Comparison of ENCODE assay signal across 1 cellular context in the genomic region with DNA sequence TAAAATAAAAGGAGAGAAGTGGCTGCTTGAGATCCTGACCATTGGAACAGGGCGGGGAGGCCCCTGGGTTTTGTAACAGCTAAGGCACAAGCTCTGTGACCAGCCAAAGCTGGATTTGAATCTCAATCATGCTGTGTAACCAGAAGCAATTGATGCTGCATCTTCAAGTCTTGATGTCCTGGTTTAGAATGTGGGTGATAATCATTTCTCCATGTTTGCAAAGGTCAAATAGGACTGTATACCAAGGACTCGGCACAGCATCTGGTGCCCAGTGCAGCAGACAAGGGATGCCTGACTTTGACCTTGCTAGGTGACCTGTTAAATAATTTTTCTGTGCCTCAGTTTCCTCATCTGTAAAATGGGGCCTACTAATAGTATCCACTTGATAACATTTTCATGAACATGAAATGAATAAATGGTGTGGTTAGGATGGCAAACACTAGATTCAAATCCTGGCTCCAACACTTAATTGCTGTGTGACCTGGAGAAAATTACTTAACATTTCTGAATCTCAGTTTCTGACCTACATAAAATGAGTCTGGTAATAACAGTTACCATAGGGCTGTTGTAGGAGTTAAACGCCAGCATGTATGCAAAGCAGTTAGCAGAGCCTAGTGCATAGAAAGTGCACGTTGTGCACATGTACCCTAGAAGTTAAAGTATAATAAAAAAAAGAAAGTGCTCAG.
A peak's percentile ranks its signal among the peaks of the same experiment; 100 is the strongest.
TF ChIP-seq lines count a peak whose summit lies in the region.

No MANE protein-coding gene starts in this region.

TF ChIP-seq in HepG2, 621 proteins besides CTCF, POLR2A, EP300 and RAD21 (continues in another document):
- TF ChIP-seq ZNF558 (CRISPR knock-in tag; IDR thresholded peaks at IDR 0.05; ENCODE audit: borderline replicate concordance), result no peak
- TF ChIP-seq ZBTB38 (CRISPR knock-in tag; IDR thresholded peaks at IDR 0.05), result no peak
- TF ChIP-seq PPARG (CRISPR knock-in tag; conservative IDR thresholded peaks at IDR 0.05), result 0 out of 2 replicates have a peak, but pooled peaks have one; percentile 15
- TF ChIP-seq MIER3 (CRISPR knock-in tag; IDR thresholded peaks at IDR 0.05; ENCODE audit: borderline replicate concordance), result 0 out of 2 replicates have a peak, but pooled peaks have one; percentile 33
- TF ChIP-seq ZNF337 (CRISPR knock-in tag; IDR thresholded peaks at IDR 0.05; ENCODE audit: borderline replicate concordance, low read depth), result no peak
- TF ChIP-seq ZNF550 (CRISPR knock-in tag; IDR thresholded peaks at IDR 0.05; ENCODE audit: borderline replicate concordance), result no peak
- TF ChIP-seq, protein P1, sequence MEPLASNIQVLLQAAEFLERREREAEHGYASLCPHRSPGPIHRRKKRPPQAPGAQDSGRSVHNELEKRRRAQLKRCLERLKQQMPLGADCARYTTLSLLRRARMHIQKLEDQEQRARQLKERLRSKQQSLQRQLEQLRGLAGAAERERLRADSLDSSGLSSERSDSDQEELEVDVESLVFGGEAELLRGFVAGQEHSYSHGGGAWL (CRISPR knock-in tag; IDR thresholded peaks at IDR 0.05), result no peak
- TF ChIP-seq U2AF1 (optimal IDR thresholded peaks at IDR 0.05; ENCODE audit: low read depth, low read length), result no peak
- TF ChIP-seq, protein P2, sequence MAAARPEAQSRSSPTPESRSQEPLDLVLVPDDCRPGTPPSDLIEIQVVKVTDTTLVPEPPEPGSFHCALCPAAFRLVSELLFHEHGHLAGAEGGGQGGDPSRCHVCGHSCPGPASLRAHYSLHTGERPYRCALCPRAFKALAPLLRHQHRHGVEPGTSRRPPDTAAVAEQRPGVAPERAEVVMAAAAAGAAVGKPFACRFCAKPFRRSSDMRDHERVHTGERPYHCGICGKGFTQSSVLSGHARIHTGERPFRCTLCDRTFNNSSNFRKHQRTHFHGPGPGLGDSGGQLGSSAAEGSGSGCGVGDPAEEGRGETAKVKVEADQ (CRISPR knock-in tag; IDR thresholded peaks at IDR 0.05; ENCODE audit: borderline replicate concordance), result no peak
- peak; percentile 81 for TF ChIP-seq ZNF629 (CRISPR knock-in tag; conservative IDR thresholded peaks at IDR 0.05)
- TF ChIP-seq, protein P3, sequence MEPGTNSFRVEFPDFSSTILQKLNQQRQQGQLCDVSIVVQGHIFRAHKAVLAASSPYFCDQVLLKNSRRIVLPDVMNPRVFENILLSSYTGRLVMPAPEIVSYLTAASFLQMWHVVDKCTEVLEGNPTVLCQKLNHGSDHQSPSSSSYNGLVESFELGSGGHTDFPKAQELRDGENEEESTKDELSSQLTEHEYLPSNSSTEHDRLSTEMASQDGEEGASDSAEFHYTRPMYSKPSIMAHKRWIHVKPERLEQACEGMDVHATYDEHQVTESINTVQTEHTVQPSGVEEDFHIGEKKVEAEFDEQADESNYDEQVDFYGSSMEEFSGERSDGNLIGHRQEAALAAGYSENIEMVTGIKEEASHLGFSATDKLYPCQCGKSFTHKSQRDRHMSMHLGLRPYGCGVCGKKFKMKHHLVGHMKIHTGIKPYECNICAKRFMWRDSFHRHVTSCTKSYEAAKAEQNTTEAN (CRISPR knock-in tag; conservative IDR thresholded peaks at IDR 0.05), result 0 out of 2 replicates have a peak, but pooled peaks have one; percentile 22
- peak; percentile 74 for TF ChIP-seq KDM1A (CRISPR knock-in tag; IDR thresholded peaks at IDR 0.05)
- no peak for TF ChIP-seq REPIN1 (CRISPR knock-in tag; IDR thresholded peaks at IDR 0.05; ENCODE audit: borderline replicate concordance, low read depth)
- TF ChIP-seq RCOR2 (CRISPR knock-in tag; IDR thresholded peaks at IDR 0.05), result peak; percentile 44; the same call in 1 of the 2 replicates
- TF ChIP-seq, protein P4, sequence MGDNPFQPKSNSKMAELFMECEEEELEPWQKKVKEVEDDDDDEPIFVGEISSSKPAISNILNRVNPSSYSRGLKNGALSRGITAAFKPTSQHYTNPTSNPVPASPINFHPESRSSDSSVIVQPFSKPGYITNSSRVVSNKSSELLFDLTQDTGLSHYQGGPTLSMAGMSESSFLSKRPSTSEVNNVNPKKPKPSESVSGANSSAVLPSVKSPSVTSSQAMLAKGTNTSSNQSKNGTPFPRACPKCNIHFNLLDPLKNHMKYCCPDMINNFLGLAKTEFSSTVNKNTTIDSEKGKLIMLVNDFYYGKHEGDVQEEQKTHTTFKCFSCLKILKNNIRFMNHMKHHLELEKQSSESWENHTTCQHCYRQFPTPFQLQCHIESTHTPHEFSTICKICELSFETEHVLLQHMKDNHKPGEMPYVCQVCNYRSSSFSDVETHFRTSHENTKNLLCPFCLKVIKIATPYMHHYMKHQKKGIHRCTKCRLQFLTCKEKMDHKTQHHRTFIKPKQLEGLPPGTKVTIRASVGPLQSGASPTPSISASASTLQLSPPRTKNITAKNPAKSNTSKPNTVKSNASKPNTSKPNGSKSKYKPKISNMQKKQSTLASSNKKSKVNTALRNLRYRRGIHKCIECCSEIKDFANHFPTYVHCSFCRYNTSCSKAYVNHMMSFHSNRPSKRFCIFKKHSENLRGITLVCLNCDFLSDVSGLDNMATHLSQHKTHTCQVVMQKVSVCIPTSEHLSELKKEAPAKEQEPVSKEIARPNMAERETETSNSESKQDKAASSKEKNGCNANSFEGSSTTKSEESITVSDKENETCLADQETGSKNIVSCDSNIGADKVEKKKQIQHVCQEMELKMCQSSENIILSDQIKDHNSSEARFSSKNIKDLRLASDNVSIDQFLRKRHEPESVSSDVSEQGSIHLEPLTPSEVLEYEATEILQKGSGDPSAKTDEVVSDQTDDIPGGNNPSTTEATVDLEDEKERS (CRISPR knock-in tag; IDR thresholded peaks at IDR 0.05), result peak; percentile 58; the same call in 1 of the 2 replicates
- TF ChIP-seq DPF2 (CRISPR knock-in tag; IDR thresholded peaks at IDR 0.05; ENCODE audit: borderline replicate concordance, low read depth), result 0 out of 2 replicates have a peak, but pooled peaks have one; percentile 2
- TF ChIP-seq, protein P5, sequence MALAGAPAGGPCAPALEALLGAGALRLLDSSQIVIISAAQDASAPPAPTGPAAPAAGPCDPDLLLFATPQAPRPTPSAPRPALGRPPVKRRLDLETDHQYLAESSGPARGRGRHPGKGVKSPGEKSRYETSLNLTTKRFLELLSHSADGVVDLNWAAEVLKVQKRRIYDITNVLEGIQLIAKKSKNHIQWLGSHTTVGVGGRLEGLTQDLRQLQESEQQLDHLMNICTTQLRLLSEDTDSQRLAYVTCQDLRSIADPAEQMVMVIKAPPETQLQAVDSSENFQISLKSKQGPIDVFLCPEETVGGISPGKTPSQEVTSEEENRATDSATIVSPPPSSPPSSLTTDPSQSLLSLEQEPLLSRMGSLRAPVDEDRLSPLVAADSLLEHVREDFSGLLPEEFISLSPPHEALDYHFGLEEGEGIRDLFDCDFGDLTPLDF (CRISPR knock-in tag; IDR thresholded peaks at IDR 0.05), result 0 out of 2 replicates have a peak, but pooled peaks have one; percentile 35
- peak; percentile 14; the same call in 1 of the 2 replicates for TF ChIP-seq YEATS4 (CRISPR knock-in tag; IDR thresholded peaks at IDR 0.05; ENCODE audit: borderline replicate concordance)
- TF ChIP-seq, protein P6, sequence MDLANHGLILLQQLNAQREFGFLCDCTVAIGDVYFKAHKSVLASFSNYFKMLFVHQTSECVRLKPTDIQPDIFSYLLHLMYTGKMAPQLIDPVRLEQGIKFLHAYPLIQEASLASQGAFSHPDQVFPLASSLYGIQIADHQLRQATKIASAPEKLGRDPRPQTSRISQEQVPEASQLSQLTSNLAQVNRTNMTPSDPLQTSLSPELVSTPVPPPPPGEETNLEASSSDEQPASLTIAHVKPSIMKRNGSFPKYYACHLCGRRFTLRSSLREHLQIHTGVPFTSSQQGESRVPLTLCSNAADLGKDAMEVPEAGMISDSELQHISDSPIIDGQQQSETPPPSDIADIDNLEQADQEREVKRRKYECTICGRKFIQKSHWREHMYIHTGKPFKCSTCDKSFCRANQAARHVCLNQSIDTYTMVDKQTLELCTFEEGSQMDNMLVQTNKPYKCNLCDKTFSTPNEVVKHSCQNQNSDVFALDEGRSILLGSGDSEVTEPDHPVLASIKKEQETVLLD (CRISPR knock-in tag; IDR thresholded peaks at IDR 0.05; ENCODE audit: low read depth), result no peak
- 0 out of 2 replicates have a peak, but pooled peaks have one; percentile 0 for TF ChIP-seq THYN1 (CRISPR knock-in tag; IDR thresholded peaks at IDR 0.05; ENCODE audit: borderline replicate concordance, low read depth)
- 0 out of 2 replicates have a peak, but pooled peaks have one; percentile 24 for TF ChIP-seq MEF2D (CRISPR knock-in tag; IDR thresholded peaks at IDR 0.05)
- peak; percentile 83; the same call in 1 of the 2 replicates for TF ChIP-seq ZNF768 (CRISPR knock-in tag; IDR thresholded peaks at IDR 0.05)
- TF ChIP-seq, protein P7, sequence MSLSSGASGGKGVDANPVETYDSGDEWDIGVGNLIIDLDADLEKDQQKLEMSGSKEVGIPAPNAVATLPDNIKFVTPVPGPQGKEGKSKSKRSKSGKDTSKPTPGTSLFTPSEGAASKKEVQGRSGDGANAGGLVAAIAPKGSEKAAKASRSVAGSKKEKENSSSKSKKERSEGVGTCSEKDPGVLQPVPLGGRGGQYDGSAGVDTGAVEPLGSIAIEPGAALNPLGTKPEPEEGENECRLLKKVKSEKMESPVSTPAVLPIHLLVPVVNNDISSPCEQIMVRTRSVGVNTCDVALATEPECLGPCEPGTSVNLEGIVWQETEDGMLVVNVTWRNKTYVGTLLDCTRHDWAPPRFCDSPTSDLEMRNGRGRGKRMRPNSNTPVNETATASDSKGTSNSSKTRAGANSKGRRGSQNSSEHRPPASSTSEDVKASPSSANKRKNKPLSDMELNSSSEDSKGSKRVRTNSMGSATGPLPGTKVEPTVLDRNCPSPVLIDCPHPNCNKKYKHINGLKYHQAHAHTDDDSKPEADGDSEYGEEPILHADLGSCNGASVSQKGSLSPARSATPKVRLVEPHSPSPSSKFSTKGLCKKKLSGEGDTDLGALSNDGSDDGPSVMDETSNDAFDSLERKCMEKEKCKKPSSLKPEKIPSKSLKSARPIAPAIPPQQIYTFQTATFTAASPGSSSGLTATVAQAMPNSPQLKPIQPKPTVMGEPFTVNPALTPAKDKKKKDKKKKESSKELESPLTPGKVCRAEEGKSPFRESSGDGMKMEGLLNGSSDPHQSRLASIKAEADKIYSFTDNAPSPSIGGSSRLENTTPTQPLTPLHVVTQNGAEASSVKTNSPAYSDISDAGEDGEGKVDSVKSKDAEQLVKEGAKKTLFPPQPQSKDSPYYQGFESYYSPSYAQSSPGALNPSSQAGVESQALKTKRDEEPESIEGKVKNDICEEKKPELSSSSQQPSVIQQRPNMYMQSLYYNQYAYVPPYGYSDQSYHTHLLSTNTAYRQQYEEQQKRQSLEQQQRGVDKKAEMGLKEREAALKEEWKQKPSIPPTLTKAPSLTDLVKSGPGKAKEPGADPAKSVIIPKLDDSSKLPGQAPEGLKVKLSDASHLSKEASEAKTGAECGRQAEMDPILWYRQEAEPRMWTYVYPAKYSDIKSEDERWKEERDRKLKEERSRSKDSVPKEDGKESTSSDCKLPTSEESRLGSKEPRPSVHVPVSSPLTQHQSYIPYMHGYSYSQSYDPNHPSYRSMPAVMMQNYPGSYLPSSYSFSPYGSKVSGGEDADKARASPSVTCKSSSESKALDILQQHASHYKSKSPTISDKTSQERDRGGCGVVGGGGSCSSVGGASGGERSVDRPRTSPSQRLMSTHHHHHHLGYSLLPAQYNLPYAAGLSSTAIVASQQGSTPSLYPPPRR (CRISPR knock-in tag; IDR thresholded peaks at IDR 0.05; ENCODE audit: borderline replicate concordance), result no peak
- TF ChIP-seq MED1 (CRISPR knock-in tag; IDR thresholded peaks at IDR 0.05), result no peak
- TF ChIP-seq NR2F6 (IDR thresholded peaks at IDR 0.05), result peak; percentile 10; the same call in 1 of the 2 replicates
- TF ChIP-seq NR2F6 (CRISPR knock-in tag; IDR thresholded peaks at IDR 0.05), result no peak
- TF ChIP-seq ZMYM3 (CRISPR knock-in tag; IDR thresholded peaks at IDR 0.05), result peak; percentile 80
- no peak for TF ChIP-seq HOXA3 (CRISPR knock-in tag; IDR thresholded peaks at IDR 0.05)
- TF ChIP-seq, protein P8, sequence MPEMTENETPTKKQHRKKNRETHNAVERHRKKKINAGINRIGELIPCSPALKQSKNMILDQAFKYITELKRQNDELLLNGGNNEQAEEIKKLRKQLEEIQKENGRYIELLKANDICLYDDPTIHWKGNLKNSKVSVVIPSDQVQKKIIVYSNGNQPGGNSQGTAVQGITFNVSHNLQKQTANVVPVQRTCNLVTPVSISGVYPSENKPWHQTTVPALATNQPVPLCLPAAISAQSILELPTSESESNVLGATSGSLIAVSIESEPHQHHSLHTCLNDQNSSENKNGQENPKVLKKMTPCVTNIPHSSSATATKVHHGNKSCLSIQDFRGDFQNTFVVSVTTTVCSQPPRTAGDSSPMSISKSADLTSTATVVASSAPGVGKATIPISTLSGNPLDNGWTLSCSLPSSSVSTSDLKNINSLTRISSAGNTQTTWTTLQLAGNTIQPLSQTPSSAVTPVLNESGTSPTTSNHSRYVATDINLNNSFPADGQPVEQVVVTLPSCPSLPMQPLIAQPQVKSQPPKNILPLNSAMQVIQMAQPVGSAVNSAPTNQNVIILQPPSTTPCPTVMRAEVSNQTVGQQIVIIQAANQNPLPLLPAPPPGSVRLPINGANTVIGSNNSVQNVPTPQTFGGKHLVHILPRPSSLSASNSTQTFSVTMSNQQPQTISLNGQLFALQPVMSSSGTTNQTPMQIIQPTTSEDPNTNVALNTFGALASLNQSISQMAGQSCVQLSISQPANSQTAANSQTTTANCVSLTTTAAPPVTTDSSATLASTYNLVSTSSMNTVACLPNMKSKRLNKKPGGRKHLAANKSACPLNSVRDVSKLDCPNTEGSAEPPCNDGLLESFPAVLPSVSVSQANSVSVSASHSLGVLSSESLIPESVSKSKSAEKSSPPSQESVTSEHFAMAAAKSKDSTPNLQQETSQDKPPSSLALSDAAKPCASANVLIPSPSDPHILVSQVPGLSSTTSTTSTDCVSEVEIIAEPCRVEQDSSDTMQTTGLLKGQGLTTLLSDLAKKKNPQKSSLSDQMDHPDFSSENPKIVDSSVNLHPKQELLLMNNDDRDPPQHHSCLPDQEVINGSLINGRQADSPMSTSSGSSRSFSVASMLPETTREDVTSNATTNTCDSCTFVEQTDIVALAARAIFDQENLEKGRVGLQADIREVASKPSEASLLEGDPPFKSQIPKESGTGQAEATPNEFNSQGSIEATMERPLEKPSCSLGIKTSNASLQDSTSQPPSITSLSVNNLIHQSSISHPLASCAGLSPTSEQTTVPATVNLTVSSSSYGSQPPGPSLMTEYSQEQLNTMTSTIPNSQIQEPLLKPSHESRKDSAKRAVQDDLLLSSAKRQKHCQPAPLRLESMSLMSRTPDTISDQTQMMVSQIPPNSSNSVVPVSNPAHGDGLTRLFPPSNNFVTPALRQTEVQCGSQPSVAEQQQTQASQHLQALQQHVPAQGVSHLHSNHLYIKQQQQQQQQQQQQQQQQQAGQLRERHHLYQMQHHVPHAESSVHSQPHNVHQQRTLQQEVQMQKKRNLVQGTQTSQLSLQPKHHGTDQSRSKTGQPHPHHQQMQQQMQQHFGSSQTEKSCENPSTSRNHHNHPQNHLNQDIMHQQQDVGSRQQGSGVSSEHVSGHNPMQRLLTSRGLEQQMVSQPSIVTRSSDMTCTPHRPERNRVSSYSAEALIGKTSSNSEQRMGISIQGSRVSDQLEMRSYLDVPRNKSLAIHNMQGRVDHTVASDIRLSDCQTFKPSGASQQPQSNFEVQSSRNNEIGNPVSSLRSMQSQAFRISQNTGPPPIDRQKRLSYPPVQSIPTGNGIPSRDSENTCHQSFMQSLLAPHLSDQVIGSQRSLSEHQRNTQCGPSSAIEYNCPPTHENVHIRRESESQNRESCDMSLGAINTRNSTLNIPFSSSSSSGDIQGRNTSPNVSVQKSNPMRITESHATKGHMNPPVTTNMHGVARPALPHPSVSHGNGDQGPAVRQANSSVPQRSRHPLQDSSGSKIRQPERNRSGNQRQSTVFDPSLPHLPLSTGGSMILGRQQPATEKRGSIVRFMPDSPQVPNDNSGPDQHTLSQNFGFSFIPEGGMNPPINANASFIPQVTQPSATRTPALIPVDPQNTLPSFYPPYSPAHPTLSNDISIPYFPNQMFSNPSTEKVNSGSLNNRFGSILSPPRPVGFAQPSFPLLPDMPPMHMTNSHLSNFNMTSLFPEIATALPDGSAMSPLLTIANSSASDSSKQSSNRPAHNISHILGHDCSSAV (CRISPR knock-in tag; IDR thresholded peaks at IDR 0.05; ENCODE audit: borderline replicate concordance), result no peak
- TF ChIP-seq ZNF101 (CRISPR knock-in tag; IDR thresholded peaks at IDR 0.05; ENCODE audit: borderline replicate concordance, low read depth), result 0 out of 2 replicates have a peak, but pooled peaks have one; percentile 9
- TF ChIP-seq IKZF1 (IDR thresholded peaks at IDR 0.05), result no peak
